15 cellular contexts compared by ENCODE assay signal in the genomic region with DNA sequence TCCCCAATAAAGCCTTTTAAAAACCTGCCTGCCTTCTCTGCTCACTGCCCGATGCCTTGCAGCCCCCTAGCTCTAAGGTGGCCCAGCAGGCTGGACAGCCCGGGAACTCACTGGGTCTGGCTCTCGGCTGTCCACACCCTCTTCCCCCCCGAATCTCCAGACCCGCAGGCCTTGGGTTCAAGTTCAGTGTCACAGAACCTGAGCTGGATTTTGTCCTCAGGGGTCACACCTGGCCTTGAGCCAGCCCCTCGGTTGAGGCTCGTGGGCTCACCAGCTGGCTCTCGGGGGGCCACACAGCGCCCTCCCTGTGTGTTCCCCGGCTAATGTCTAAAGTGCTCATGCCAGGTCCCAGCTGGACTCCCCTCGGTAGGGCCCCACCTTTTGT. TPM values are rescaled to one million over a fixed set of nuclear protein-coding genes. Genes with fewer than 3 reads are reported as not detected.
DNase-seq lines count a peak whose midpoint lies in the region; ATAC-seq and TF ChIP-seq lines count a peak whose summit lies in the region.
"Had no signal": no experiment of that assay in that cellular context is flagged by ENCODE, and none has a peak within 500 bp of the region (broad histone marks: within the 10 kb centered on the region; RNA-seq: fewer than 3 reads in every experiment).

No MANE protein-coding gene starts in this region.

- H3K14ac ChIP-seq in neuronal stem cell (ENCODE audit: low read length): no peak overlapping the region

- H3K36me3 ChIP-seq in left ventricle myocardium inferior (peaks cover 90% of the 10 kb centered on the region), neuronal stem cell (replicated peaks in 1 of 2; ENCODE audit: control insufficient read depth in 2 of 2, insufficient read depth in 2 of 2, low read length in 2 of 2) (peaks cover 74 to 94% of the 10 kb centered on the region in 2 donors)

- no peak overlapping the region for H2BK120ac ChIP-seq in neuronal stem cell (ENCODE audit: low read depth, low read length)

- no peak overlapping the region for H2BK12ac ChIP-seq in neuronal stem cell (ENCODE audit: low read length)

- H3K9me3 ChIP-seq in left ventricle myocardium inferior (replicated peaks) (no peaks in the 10 kb centered on the region), neuronal stem cell (replicated peaks in 1 of 2; ENCODE audit: control insufficient read depth in 2 of 2, insufficient read depth in 1 of 2, low read depth in 1 of 2, low read length in 2 of 2) (peaks cover 0 to 2% of the 10 kb centered on the region in 2 donors)
- H3K9me3 ChIP-seq: Peyer's patch, psoas muscle had no signal

- TF ChIP-seq CTCF in left ventricle myocardium inferior (IDR thresholded peaks at IDR 0.05; ENCODE audit: borderline replicate concordance) (no peak), chondrocyte (IDR thresholded peaks at IDR 0.05) (no peak)

- no peak overlapping the region for H2AK5ac ChIP-seq in neuronal stem cell (ENCODE audit: low read depth, low read length)

- no peaks in the 10 kb centered on the region for H3K27me3 ChIP-seq in left ventricle myocardium inferior (ENCODE audit: low read depth)
- H3K27me3 ChIP-seq in neuronal stem cell (ENCODE audit: control insufficient read depth in 3 of 3, insufficient read depth in 3 of 3, low read depth in 1 of 3, low read length in 3 of 3): no peaks in the 10 kb centered on the region
- H3K27me3 ChIP-seq: Peyer's patch had no signal

- no peaks in the 10 kb centered on the region for H3K27me3 Mint-ChIP-seq in chondrocyte (ENCODE audit: low read depth)

- peak overlapping the region; percentile 86 for H3K23ac ChIP-seq in neuronal stem cell (ENCODE audit: low read depth, low read length, poor library complexity)

- H2BK5ac ChIP-seq in neuronal stem cell (ENCODE audit: low read length): peak overlapping the region; percentile 62

- H4K91ac ChIP-seq in neuronal stem cell (ENCODE audit: low read depth, low read length, poor library complexity): no peak overlapping the region

- no peak for ATAC-seq in left ventricle myocardium superior
- no peak for ATAC-seq in HG03354 (IDR thresholded peaks at IDR 0.05; ENCODE audit: poor library complexity, severe bottlenecking, unreplicated experiment)

- peak overlapping the region; percentile 57 for H4K8ac ChIP-seq in neuronal stem cell (ENCODE audit: low read depth, low read length)

- H2BK15ac ChIP-seq in neuronal stem cell (ENCODE audit: low read length): no peak overlapping the region

- peaks cover 35% of the 10 kb centered on the region for H3K4me1 ChIP-seq in left ventricle myocardium inferior
- H3K4me1 ChIP-seq in neuronal stem cell (ENCODE audit: control insufficient read depth in 2 of 2, insufficient read depth in 1 of 2, low read depth in 1 of 2, low read length in 2 of 2): peaks cover under 1 to 2% of the 10 kb centered on the region in 2 donors

- H3K27ac Mint-ChIP-seq in chondrocyte (ENCODE audit: unreplicated experiment): peak overlapping the region; percentile 8

- H3K4me1 Mint-ChIP-seq in chondrocyte (ENCODE audit: low read depth): peaks cover 17% of the 10 kb centered on the region

- H2AFZ ChIP-seq in neuronal stem cell (ENCODE audit: low read length): no peak overlapping the region

- no peak overlapping the region for H3K4me3 ChIP-seq in left ventricle myocardium inferior
- no peak overlapping the region for H3K4me3 ChIP-seq in neuronal stem cell (ENCODE audit: low read length in 2 of 2)
- H3K4me3 ChIP-seq: Peyer's patch, psoas muscle had no signal

- no peak overlapping the region for H3K18ac ChIP-seq in neuronal stem cell (ENCODE audit: low read length)

- H3K4ac ChIP-seq in neuronal stem cell (ENCODE audit: low read length): no peak overlapping the region

- WGBS in neuronal stem cell (ENCODE audit: extremely low coverage in 2 of 2, insufficient read length in 2 of 2, insufficient replicate concordance in 1 of 2), 2 donors: no CpG with 5 or more reads among the region's 11 CpGs

- no peak overlapping the region for H3K4me3 Mint-ChIP-seq in chondrocyte (ENCODE audit: unreplicated experiment)

- no peak for DNase-seq in left ventricle myocardium inferior
- DNase-seq in left ventricle myocardium superior: no peak
- no peak for DNase-seq in chondrocyte (ENCODE audit: low spot score)
- DNase-seq in neuronal stem cell (ENCODE audit: low spot score): no peak
- DNase-seq in NCI-H2081 treated with DMSO at 0.1 percent for 48 hours (lab: John Stamatoyannopoulos, UW): no peak
- no peak for DNase-seq in germinal center (ENCODE audit: low spot score)
- DNase-seq in stimulated activated CD4-positive, alpha-beta T cell treated with anti-CD3 and anti-CD28 coated beads, Interleukin-1b, Interleukin-23, amount 100 ng/mL, for 48 hours: no peak
- DNase-seq: activated effector memory CD4-positive, alpha-beta T cell treated with anti-CD3 and anti-CD28 coated beads, Interleukin-2, amount 50 U/mL, for 16 hours; GOT3; NCI-H1436 treated with DMSO at 0.1 percent for 48 hours; NCI-H510A had no signal

- intact Hi-C loops in left ventricle myocardium inferior (cut with micrococcal nuclease): no loop called here
- intact Hi-C loops in left ventricle myocardium superior (cut with micrococcal nuclease): no loop called here

- H3K9me3 Mint-ChIP-seq in chondrocyte (ENCODE audit: low read depth): no peaks in the 10 kb centered on the region

- H3K27ac ChIP-seq in left ventricle myocardium inferior (replicated peaks) (peak overlapping the region; percentile 60), neuronal stem cell (replicated peaks; ENCODE audit: low read length) (peak overlapping the region; percentile 33)
- H3K27ac ChIP-seq: KMS-11, psoas muscle had no signal

- H3K9ac ChIP-seq in neuronal stem cell (ENCODE audit: low read depth, low read length, poor library complexity): no peak overlapping the region
- H3K9ac ChIP-seq: KMS-11 had no signal

- no peak overlapping the region for H3K4me2 ChIP-seq in neuronal stem cell (ENCODE audit: insufficient read depth, low read length, poor library complexity, severe bottlenecking)
- H3K4me2 ChIP-seq: KMS-11 had no signal

- peaks cover 17% of the 10 kb centered on the region for H3K36me3 Mint-ChIP-seq in chondrocyte (ENCODE audit: low read depth)

- peaks cover 10% of the 10 kb centered on the region for H3K79me1 ChIP-seq in neuronal stem cell (ENCODE audit: low read depth, low read length)

RNA-seq across cellular contexts. Expression of a gene that starts 6.7 kb away (rescaled TPM):
- 45.1 TPM for total RNA-seq in left ventricle myocardium inferior
- total RNA-seq in left ventricle myocardium superior: 39.1 TPM
- 51.4 to 97.0 TPM (median 52.4 TPM) in 3 replicates for total RNA-seq in chondrocyte
- 56.3 TPM for polyA plus RNA-seq in neuronal stem cell (2013, experiment 1 of 2)
- polyA plus RNA-seq in neuronal stem cell (2013, experiment 2 of 2): 62.9 TPM

RNA-seq across cellular contexts. Expression of a gene that starts 9.7 kb away (rescaled TPM):
- 104 TPM for total RNA-seq in left ventricle myocardium inferior
- 127 TPM for total RNA-seq in left ventricle myocardium superior
- total RNA-seq in chondrocyte: 168 to 229 TPM (median 170 TPM) in 3 replicates
- polyA plus RNA-seq in neuronal stem cell (2013, experiment 1 of 2): 316 TPM
- 321 TPM for polyA plus RNA-seq in neuronal stem cell (2013, experiment 2 of 2)

RNA-seq across cellular contexts. Expression of a gene that starts 16.4 kb away (rescaled TPM):
- total RNA-seq in left ventricle myocardium inferior (36.0 TPM), left ventricle myocardium superior (41.2 TPM), chondrocyte (52.0 to 70.5 TPM (median 55.8 TPM) in 3 replicates)
- 45.3 TPM for polyA plus RNA-seq in neuronal stem cell (2013, experiment 1 of 2)
- polyA plus RNA-seq in neuronal stem cell (2013, experiment 2 of 2): 42.9 TPM

RNA-seq across cellular contexts. Expression of a gene that starts 16.8 kb away (rescaled TPM):
- total RNA-seq in left ventricle myocardium inferior (47.5 TPM), left ventricle myocardium superior (47.7 TPM), chondrocyte (36.3 to 45.3 TPM (median 44.8 TPM) in 3 replicates)
- polyA plus RNA-seq in neuronal stem cell (2013, experiment 1 of 2): 29.5 TPM
- polyA plus RNA-seq in neuronal stem cell (2013, experiment 2 of 2): 29.9 TPM

RNA-seq across cellular contexts. Expression of a gene that starts 36.0 kb away (rescaled TPM):
- total RNA-seq in left ventricle myocardium inferior: not detected
- not detected for total RNA-seq in left ventricle myocardium superior
- 0.17 TPM in 1 of 3 replicates, not detected in the others for total RNA-seq in chondrocyte
- polyA plus RNA-seq in neuronal stem cell (2013, experiment 1 of 2): 0.28 TPM
- polyA plus RNA-seq in neuronal stem cell (2013, experiment 2 of 2): 0.26 TPM
- total RNA-seq: Peyer's patch had no signal
